ENCODE assay signal across 9 cellular contexts in the genomic region with DNA sequence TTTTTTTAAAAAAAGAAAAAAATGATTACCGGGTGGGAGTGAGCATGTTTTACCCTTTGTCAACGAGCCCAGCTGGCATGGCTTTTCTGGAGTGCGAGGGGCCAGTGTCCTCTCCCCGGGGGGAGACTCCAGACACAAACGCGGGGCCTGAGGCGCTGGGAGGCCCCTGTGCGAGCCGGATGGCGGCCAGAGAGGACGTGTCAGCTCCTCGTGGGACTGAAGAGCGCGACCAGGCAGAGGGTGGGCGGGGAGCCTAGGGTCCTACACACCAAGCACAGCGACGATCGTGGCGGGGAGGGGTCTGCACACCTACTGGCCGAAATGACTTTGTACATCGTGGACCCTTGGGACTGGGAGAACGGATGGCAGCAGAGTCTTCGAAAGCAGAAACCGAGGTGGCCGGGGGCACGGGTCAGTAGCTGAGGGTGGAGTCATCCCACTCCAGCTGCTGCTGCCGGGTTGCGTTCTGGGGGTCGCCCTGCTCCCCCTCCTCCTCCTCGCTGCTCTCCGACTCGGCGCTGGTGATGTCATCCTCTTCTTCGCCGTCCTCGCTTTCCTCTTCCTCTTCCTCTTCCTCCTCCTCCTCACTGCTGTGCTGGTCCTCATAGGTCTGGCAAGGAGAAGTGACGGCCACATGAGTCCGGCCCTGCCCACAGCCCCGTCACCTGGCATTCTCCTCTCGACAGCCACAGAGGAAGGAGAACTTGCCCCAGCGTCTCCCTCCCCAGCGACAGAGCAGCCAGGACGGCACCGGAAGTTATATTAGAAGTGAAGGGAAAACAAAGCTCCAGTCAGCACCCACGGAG.
DNase-seq lines count a peak whose midpoint lies in the region; ATAC-seq lines count a peak whose summit lies in the region.
"Had no signal": no experiment of that assay in that cellular context is flagged by ENCODE, and none has a peak within 500 bp of the region (broad histone marks: within the 10 kb centered on the region; RNA-seq: fewer than 3 reads in every experiment).

No MANE protein-coding gene starts in this region.

- peaks cover 4% of the 10 kb centered on the region for H3K27me3 Mint-ChIP-seq in CD4-positive, CD25-positive, alpha-beta regulatory T cell
- H3K27me3 Mint-ChIP-seq in natural killer cell treated with Interleukin-12 subunit alpha and Interleukin-12 subunit beta and Interleukin-15 and Interleukin-18, amount 100 ng/mL, for 72 hours, result no peaks in the 10 kb centered on the region

- H3K4me1 Mint-ChIP-seq in CD4-positive, CD25-positive, alpha-beta regulatory T cell, result peaks cover 11 to 66% (median 36%) of the 10 kb centered on the region in 4 donors
- H3K4me1 Mint-ChIP-seq in natural killer cell treated with Interleukin-12 subunit alpha and Interleukin-12 subunit beta and Interleukin-15 and Interleukin-18, amount 100 ng/mL, for 72 hours (ENCODE audit: low read depth in 2 of 2), result peaks cover 31 to 41% of the 10 kb centered on the region in 2 donors

- DNase-seq in CD4-positive, CD25-positive, alpha-beta regulatory T cell, result no peak
- DNase-seq in NOMO-1 treated with DMSO at 0.1 percent for 48 hours (lab: John Stamatoyannopoulos, UW; ENCODE audit: unreplicated experiment) (peak; percentile 81), cerebellar cortex (ENCODE audit: low spot score) (peak; percentile 34), NCI-H2081 (lab: John Stamatoyannopoulos, UW) (no peak), NCI-H1930 (lab: John Stamatoyannopoulos, UW) (no peak), DMS153 (lab: John Stamatoyannopoulos, UW) (no peak)
- DNase-seq in natural killer cell treated with Interleukin-12 subunit alpha and Interleukin-12 subunit beta and Interleukin-15 and Interleukin-18, amount 100 ng/mL, for 72 hours (ENCODE audit: low spot score), result no peak
- DNase-seq: retina had no signal

- H3K36me3 Mint-ChIP-seq in CD4-positive, CD25-positive, alpha-beta regulatory T cell, result peaks cover 57% of the 10 kb centered on the region
- peaks cover 9% of the 10 kb centered on the region for H3K36me3 Mint-ChIP-seq in natural killer cell treated with Interleukin-12 subunit alpha and Interleukin-12 subunit beta and Interleukin-15 and Interleukin-18, amount 100 ng/mL, for 72 hours

- H3K27ac Mint-ChIP-seq in CD4-positive, CD25-positive, alpha-beta regulatory T cell, result peak overlapping the region; percentile 83 to 95 (median 91)
- peak overlapping the region; percentile 64 to 66 for H3K27ac Mint-ChIP-seq in natural killer cell treated with Interleukin-12 subunit alpha and Interleukin-12 subunit beta and Interleukin-15 and Interleukin-18, amount 100 ng/mL, for 72 hours

- peak overlapping the region; percentile 33 for H3K27ac ChIP-seq in CD4-positive, CD25-positive, alpha-beta regulatory T cell (ENCODE audit: insufficient read depth, low read length, poor library complexity, severe bottlenecking)

- no peaks in the 10 kb centered on the region for H3K27me3 ChIP-seq in CD4-positive, CD25-positive, alpha-beta regulatory T cell (ENCODE audit: control insufficient read depth, insufficient read depth, low read length)

- ATAC-seq in CD4-positive, CD25-positive, alpha-beta regulatory T cell (ENCODE audit: low read depth in 2 of 2), result no peak
- ATAC-seq in natural killer cell treated with Interleukin-12 subunit alpha and Interleukin-12 subunit beta and Interleukin-15 and Interleukin-18, amount 100 ng/mL, for 72 hours, result no peak
- no peak for ATAC-seq in HG02610 (IDR thresholded peaks at IDR 0.05; ENCODE audit: unreplicated experiment)

- no peak overlapping the region for H3K4me3 ChIP-seq in CD4-positive, CD25-positive, alpha-beta regulatory T cell (ENCODE audit: low read depth, low read length)

- H3K9me3 ChIP-seq in CD4-positive, CD25-positive, alpha-beta regulatory T cell (ENCODE audit: control insufficient read depth in 2 of 2, low read length in 2 of 2), result no peaks in the 10 kb centered on the region

- H3K36me3 ChIP-seq in CD4-positive, CD25-positive, alpha-beta regulatory T cell (ENCODE audit: control insufficient read depth, insufficient read depth, low read length), result peaks cover 72% of the 10 kb centered on the region

- H3K4me3 Mint-ChIP-seq in CD4-positive, CD25-positive, alpha-beta regulatory T cell, result peak overlapping the region; percentile 46 to 55 (median 49)
- no peak overlapping the region for H3K4me3 Mint-ChIP-seq in natural killer cell treated with Interleukin-12 subunit alpha and Interleukin-12 subunit beta and Interleukin-15 and Interleukin-18, amount 100 ng/mL, for 72 hours

- H3K4me1 ChIP-seq in CD4-positive, CD25-positive, alpha-beta regulatory T cell (ENCODE audit: control insufficient read depth, insufficient read depth, low read length, poor library complexity, severe bottlenecking), result peaks cover 33% of the 10 kb centered on the region

- no peaks in the 10 kb centered on the region for H3K9me3 Mint-ChIP-seq in CD4-positive, CD25-positive, alpha-beta regulatory T cell
- no peaks in the 10 kb centered on the region for H3K9me3 Mint-ChIP-seq in natural killer cell treated with Interleukin-12 subunit alpha and Interleukin-12 subunit beta and Interleukin-15 and Interleukin-18, amount 100 ng/mL, for 72 hours

Comparison
In these comparisons a context has a peak if more than half of its experiments do, and no peak if none do; other contexts are left out.
1. DNase-seq: peak in NOMO-1 treated with DMSO at 0.1 percent for 48 hours (single experiment) and cerebellar cortex (single experiment); none in CD4-positive, CD25-positive, alpha-beta regulatory T cell (0 of 3), natural killer cell treated with Interleukin-12 subunit alpha and Interleukin-12 subunit beta and Interleukin-15 and Interleukin-18, amount 100 ng/mL, for 72 hours (single experiment), NCI-H2081 (0 of 2), NCI-H1930 (0 of 2) and DMS153 (single experiment).